1 cellular context compared by ENCODE assay signal in the genomic region with DNA sequence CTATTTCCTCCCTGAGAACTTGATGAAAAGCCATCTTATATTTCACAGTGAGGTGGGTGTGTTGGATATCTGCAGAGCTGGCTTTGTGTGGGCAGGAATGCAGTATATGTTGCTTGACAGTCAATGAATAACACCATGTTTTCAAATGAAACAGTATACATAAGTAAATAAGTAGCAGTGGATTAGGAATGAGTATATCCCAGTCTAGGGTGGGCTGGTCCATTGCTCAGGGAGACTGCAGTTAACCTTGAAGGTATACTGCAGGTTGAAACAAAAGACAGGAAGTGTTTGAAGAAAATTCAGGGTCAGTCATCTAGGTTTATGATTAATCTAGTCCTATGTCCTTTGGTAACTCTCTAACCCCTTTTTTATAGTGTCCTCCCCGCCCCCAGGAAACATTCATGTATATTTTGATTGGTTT.
TF ChIP-seq lines count a peak whose summit lies in the region.

No MANE protein-coding gene starts in this region.

TF ChIP-seq in GM23338, 12 proteins besides CTCF, POLR2A, EP300 and RAD21 (continued from another document):
- TF ChIP-seq, protein P1, sequence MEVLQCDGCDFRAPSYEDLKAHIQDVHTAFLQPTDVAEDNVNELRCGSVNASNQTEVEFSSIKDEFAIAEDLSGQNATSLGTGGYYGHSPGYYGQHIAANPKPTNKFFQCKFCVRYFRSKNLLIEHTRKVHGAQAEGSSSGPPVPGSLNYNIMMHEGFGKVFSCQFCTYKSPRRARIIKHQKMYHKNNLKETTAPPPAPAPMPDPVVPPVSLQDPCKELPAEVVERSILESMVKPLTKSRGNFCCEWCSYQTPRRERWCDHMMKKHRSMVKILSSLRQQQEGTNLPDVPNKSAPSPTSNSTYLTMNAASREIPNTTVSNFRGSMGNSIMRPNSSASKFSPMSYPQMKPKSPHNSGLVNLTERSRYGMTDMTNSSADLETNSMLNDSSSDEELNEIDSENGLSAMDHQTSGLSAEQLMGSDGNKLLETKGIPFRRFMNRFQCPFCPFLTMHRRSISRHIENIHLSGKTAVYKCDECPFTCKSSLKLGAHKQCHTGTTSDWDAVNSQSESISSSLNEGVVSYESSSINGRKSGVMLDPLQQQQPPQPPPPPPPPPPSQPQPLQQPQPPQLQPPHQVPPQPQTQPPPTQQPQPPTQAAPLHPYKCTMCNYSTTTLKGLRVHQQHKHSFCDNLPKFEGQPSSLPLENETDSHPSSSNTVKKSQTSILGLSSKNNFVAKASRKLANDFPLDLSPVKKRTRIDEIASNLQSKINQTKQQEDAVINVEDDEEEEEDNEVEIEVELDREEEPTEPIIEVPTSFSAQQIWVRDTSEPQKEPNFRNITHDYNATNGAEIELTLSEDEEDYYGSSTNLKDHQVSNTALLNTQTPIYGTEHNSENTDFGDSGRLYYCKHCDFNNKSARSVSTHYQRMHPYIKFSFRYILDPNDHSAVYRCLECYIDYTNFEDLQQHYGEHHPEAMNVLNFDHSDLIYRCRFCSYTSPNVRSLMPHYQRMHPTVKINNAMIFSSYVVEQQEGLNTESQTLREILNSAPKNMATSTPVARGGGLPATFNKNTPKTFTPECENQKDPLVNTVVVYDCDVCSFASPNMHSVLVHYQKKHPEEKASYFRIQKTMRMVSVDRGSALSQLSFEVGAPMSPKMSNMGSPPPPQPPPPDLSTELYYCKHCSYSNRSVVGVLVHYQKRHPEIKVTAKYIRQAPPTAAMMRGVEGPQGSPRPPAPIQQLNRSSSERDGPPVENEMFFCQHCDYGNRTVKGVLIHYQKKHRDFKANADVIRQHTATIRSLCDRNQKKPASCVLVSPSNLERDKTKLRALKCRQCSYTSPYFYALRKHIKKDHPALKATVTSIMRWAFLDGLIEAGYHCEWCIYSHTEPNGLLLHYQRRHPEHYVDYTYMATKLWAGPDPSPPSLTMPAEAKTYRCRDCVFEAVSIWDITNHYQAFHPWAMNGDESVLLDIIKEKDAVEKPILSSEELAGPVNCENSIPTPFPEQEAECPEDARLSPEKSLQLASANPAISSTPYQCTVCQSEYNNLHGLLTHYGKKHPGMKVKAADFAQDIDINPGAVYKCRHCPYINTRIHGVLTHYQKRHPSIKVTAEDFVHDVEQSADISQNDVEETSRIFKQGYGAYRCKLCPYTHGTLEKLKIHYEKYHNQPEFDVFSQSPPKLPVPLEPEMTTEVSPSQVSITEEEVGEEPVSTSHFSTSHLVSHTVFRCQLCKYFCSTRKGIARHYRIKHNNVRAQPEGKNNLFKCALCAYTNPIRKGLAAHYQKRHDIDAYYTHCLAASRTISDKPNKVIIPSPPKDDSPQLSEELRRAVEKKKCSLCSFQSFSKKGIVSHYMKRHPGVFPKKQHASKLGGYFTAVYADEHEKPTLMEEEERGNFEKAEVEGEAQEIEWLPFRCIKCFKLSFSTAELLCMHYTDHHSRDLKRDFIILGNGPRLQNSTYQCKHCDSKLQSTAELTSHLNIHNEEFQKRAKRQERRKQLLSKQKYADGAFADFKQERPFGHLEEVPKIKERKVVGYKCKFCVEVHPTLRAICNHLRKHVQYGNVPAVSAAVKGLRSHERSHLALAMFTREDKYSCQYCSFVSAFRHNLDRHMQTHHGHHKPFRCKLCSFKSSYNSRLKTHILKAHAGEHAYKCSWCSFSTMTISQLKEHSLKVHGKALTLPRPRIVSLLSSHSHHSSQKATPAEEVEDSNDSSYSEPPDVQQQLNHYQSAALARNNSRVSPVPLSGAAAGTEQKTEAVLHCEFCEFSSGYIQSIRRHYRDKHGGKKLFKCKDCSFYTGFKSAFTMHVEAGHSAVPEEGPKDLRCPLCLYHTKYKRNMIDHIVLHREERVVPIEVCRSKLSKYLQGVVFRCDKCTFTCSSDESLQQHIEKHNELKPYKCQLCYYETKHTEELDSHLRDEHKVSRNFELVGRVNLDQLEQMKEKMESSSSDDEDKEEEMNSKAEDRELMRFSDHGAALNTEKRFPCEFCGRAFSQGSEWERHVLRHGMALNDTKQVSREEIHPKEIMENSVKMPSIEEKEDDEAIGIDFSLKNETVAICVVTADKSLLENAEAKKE (CRISPR knock-in tag; IDR thresholded peaks at IDR 0.05): no peak
- no peak for TF ChIP-seq ZNF114 (CRISPR knock-in tag; IDR thresholded peaks at IDR 0.05)
